ENCODE assay signal across 8 cellular contexts in genomic region chr18:55489034-55489741, GRCh38.
DNase-seq lines count a peak whose midpoint lies in the region; ATAC-seq and TF ChIP-seq lines count a peak whose summit lies in the region.

No MANE protein-coding gene starts in this region.

- H3K27me3 Mint-ChIP-seq in nephron progenitor cell (ENCODE audit: low read depth, poor library complexity), result no peaks in the 10 kb centered on the region

- H3K9me3 Mint-ChIP-seq in nephron progenitor cell, result no peaks in the 10 kb centered on the region

- H3K4me3 ChIP-seq in upper lobe of right lung, result no peak overlapping the region

- H3K27me3 ChIP-seq in upper lobe of right lung, result no peaks in the 10 kb centered on the region

- no peak overlapping the region for H3K27ac ChIP-seq in upper lobe of right lung

- H3K36me3 ChIP-seq in upper lobe of right lung, result no peaks in the 10 kb centered on the region

- DNase-seq in NCI-H345 treated with DMSO at 0.1 percent for 48 hours (lab: John Stamatoyannopoulos, UW; ENCODE audit: unreplicated experiment), result peak; percentile 40
- no peak for DNase-seq in NCI-H345 (lab: John Stamatoyannopoulos, UW)
- peak; percentile 42 for DNase-seq in SK-N-DZ (ENCODE audit: low spot score)
- no peak for DNase-seq in nephron progenitor cell
- no peak for DNase-seq in upper lobe of right lung
- no peak for DNase-seq in DMS114 treated with DMSO at 0.1 percent for 48 hours (lab: John Stamatoyannopoulos, UW; ENCODE audit: unreplicated experiment)

- ATAC-seq in HG02884 (IDR thresholded peaks at IDR 0.05; ENCODE audit: unreplicated experiment) (peak; percentile 35), upper lobe of right lung (no peak), GM19455 (IDR thresholded peaks at IDR 0.05; ENCODE audit: unreplicated experiment) (no peak)

- no peaks in the 10 kb centered on the region for H3K9me3 ChIP-seq in upper lobe of right lung

- H3K4me1 Mint-ChIP-seq in nephron progenitor cell, result peaks cover 59% of the 10 kb centered on the region

- H3K4me1 ChIP-seq in upper lobe of right lung, result peaks cover 4% of the 10 kb centered on the region

- TF ChIP-seq CTCF in nephron progenitor cell (IDR thresholded peaks at IDR 0.05) (no peak), upper lobe of right lung (IDR thresholded peaks at IDR 0.05) (no peak)

- peak overlapping the region; percentile 60 for H3K4me3 Mint-ChIP-seq in nephron progenitor cell

- H3K27ac Mint-ChIP-seq in nephron progenitor cell, result peak overlapping the region; percentile 74

- peaks cover 11% of the 10 kb centered on the region for H3K36me3 Mint-ChIP-seq in nephron progenitor cell (ENCODE audit: low read depth)

- intact Hi-C loops in upper lobe of right lung (cut with DNase I), result no loop called here

Comparison
In these comparisons a context has a peak if more than half of its experiments do, and no peak if none do; other contexts are left out.
1. DNase-seq: peak in NCI-H345 treated with DMSO at 0.1 percent for 48 hours (single experiment) and SK-N-DZ (single experiment); none in NCI-H345 (single experiment), nephron progenitor cell (single experiment), upper lobe of right lung (single experiment) and DMS114 treated with DMSO at 0.1 percent for 48 hours (single experiment).